In genomic region chr2:19150726-19151125, GRCh38 we compare ENCODE assay signal across 27 cellular contexts.
"Had no signal": no experiment of that assay in that cellular context is flagged by ENCODE, and none has a peak within 500 bp of the region (broad histone marks: within the 10 kb centered on the region; RNA-seq: fewer than 3 reads in every experiment).

No MANE protein-coding gene starts in this region.

- H3K36me3 ChIP-seq: stomach, suprapubic skin, thoracic aorta, thyroid gland, tibial artery, transverse colon, upper lobe of left lung, upper lobe of right lung, uterus, vagina had no signal

- H3K4me1 ChIP-seq: stomach, suprapubic skin, testis, thyroid gland, tibial artery, tibial nerve, transverse colon, upper lobe of left lung, upper lobe of right lung, uterus had no signal

- H3K4me3 ChIP-seq: stomach, suprapubic skin, testis, thoracic aorta, thyroid gland, tibial artery, tibial nerve, transverse colon, upper lobe of left lung, upper lobe of right lung, uterus, vagina had no signal

- ATAC-seq: stimulated activated effector memory CD8-positive, alpha-beta T cell treated with anti-CD3 and anti-CD28 coated beads, Interleukin-12 subunit alpha, Interleukin-12 subunit beta, amount 100 ng/mL, for 72 hours; stimulated activated memory B cell treated with anti-CD40 and anti-IgM and Interleukin-4, amounts not matched to agents 10 μg/mL and 1 μg/mL and 100 μg/mL, for 72 hours; stimulated activated naive B cell treated with anti-CD40 and anti-IgM and Interleukin-4, amounts not matched to agents 10 μg/mL and 1 μg/mL and 100 μg/mL, for 72 hours; stimulated activated naive CD8-positive, alpha-beta T cell treated with anti-CD3 and anti-CD28 coated beads, Interleukin-15, amount 100 ng/mL, for 72 hours; stimulated activated naive CD8-positive, alpha-beta T cell treated with anti-CD3 and anti-CD28 coated beads, Interleukin-15, Interleukin-2, amounts not matched to agents 100 U/mL and 50 U/mL, for 24 hours; upper lobe of right lung had no signal

- H3K27ac ChIP-seq: stomach, suprapubic skin, testis, thoracic aorta, thyroid gland, tibial artery, tibial nerve, transverse colon, upper lobe of left lung, upper lobe of right lung, uterus, vagina had no signal

- H3K9me3 ChIP-seq: suprapubic skin, testis, thyroid gland, upper lobe of right lung, uterus had no signal

- H3K27me3 ChIP-seq: stomach, suprapubic skin, testis, thyroid gland, tibial artery, tibial nerve, transverse colon, upper lobe of left lung, upper lobe of right lung, uterus, vagina had no signal

- FAIRE-seq: urothelium cell line had no signal

- DNase-seq: stimulated activated CD4-positive, alpha-beta T cell treated with anti-CD3 and anti-CD28 coated beads, Interleukin-2, amount 100 ng/mL, for 48 hours; stimulated activated CD4-positive, alpha-beta T cell treated with anti-CD3 and anti-CD28 coated beads, Interleukin-4, amount 100 ng/mL, for 1 hour; stimulated activated CD4-positive, alpha-beta T cell treated with anti-CD3 and anti-CD28 coated beads, Interleukin-4, amount 100 ng/mL, for 24 hours; stimulated activated CD4-positive, alpha-beta T cell treated with anti-CD3 and anti-CD28 coated beads, Interleukin-4, amount 100 ng/mL, for 4 hours; stimulated activated CD8-positive, alpha-beta memory T cell treated with anti-CD3 and anti-CD28 coated beads, Interleukin-4, amount 100 ng/mL, for 48 hours; stimulated activated naive B cell treated with anti-CD40 and anti-IgM and Interleukin-4, amounts not matched to agents 10 μg/mL and 1 μg/mL and 100 μg/mL, for 72 hours; stimulated activated naive CD4-positive, alpha-beta T cell; stimulated activated naive CD4-positive, alpha-beta T cell treated with Interleukin-2 at 50 U/mL for 16 hours; stimulated activated naive CD8-positive, alpha-beta T cell treated with anti-CD3 and anti-CD28 coated beads, Interleukin-15, amount 100 ng/mL, for 72 hours; stimulated activated naive CD8-positive, alpha-beta T cell treated with anti-CD3 and anti-CD28 coated beads, Interleukin-15, Interleukin-2, amounts not matched to agents 100 U/mL and 50 U/mL, for 24 hours; stomach; substantia nigra; testis; thyroid gland; tibial artery; transverse colon; trophoblast cell; upper lobe of left lung; upper lobe of right lung; uterus had no signal
